11 cellular contexts compared by ENCODE assay signal in genomic region chr9:125904155-125904841, GRCh38.
A peak's percentile ranks its signal among the peaks of the same experiment; 100 is the strongest.
DNase-seq lines count a peak whose midpoint lies in the region; FAIRE-seq and TF ChIP-seq lines count a peak whose summit lies in the region.
"Had no signal": no experiment of that assay in that cellular context is flagged by ENCODE, and none has a peak within 500 bp of the region (broad histone marks: within the 10 kb centered on the region; RNA-seq: fewer than 3 reads in every experiment).

No MANE protein-coding gene starts in this region.

- no peak overlapping the region for H3K4me3 ChIP-seq in hepatocyte
- H3K4me3 ChIP-seq in ascending aorta: no peak overlapping the region
- H3K4me3 ChIP-seq in endodermal cell (ENCODE audit: low read length): no peak overlapping the region
- H3K4me3 ChIP-seq: testis had no signal

- no peak for FAIRE-seq in HTR-8/SVneo (lab: Jason Lieb, UNC)

- no peaks in the 10 kb centered on the region for H3K79me2 ChIP-seq in hepatocyte

- H3K4me1 ChIP-seq in hepatocyte (ENCODE audit: insufficient read depth) (no peaks in the 10 kb centered on the region), ascending aorta (no peaks in the 10 kb centered on the region), endodermal cell (ENCODE audit: control insufficient read depth, insufficient read depth, low read length) (peaks cover 7% of the 10 kb centered on the region)
- H3K4me1 ChIP-seq: testis had no signal

- H4K20me1 ChIP-seq in hepatocyte (ENCODE audit: insufficient read depth, poor library complexity, severe bottlenecking): no peaks in the 10 kb centered on the region

- H3K9me3 Mint-ChIP-seq in endodermal cell: no peaks in the 10 kb centered on the region

- H3K4me2 ChIP-seq in hepatocyte: peak overlapping the region; percentile 44

- DNase-seq in HT-29 (ENCODE audit: low spot score) (peak; percentile 35), NCI-H82 (lab: John Stamatoyannopoulos, UW) (peak; percentile 74), hepatocyte (ENCODE audit: low spot score) (no peak), ascending aorta (ENCODE audit: low spot score in 2 of 2) (no peak), endodermal cell (no peak), HTR-8/SVneo (ENCODE audit: insufficient read length, low spot score) (no peak), GM13976 (ENCODE audit: low spot score) (no peak)
- DNase-seq: activated CD4-positive, alpha-beta T cell treated with anti-CD3 and anti-CD28 coated beads, Interleukin-2, amount 50 U/mL, for 1 hour; central memory CD4-positive, alpha-beta T cell; testis had no signal

- in situ Hi-C loops in GM13976 (cut with MboI; ENCODE audit: low sequenced_read_pairs, unreplicated experiment): no loop called here

- H3K9ac ChIP-seq in endodermal cell (ENCODE audit: extremely low read depth, low read length, poor library complexity, severe bottlenecking): no peak overlapping the region

- H3K27me3 ChIP-seq in hepatocyte (peaks cover 11% of the 10 kb centered on the region), ascending aorta (no peaks in the 10 kb centered on the region), endodermal cell (ENCODE audit: control insufficient read depth, insufficient read depth, low read length, poor library complexity, severe bottlenecking) (no peaks in the 10 kb centered on the region)
- H3K27me3 ChIP-seq: testis had no signal

- H3K27ac ChIP-seq in 22Rv1 (peak overlapping the region; percentile 59), hepatocyte (no peak overlapping the region), ascending aorta (no peak overlapping the region), endodermal cell (ENCODE audit: low read depth, low read length) (no peak overlapping the region)
- H3K27ac ChIP-seq: testis had no signal

- H3K4me3 Mint-ChIP-seq in endodermal cell: no peak overlapping the region

- 37% methylated on average over 5 of the region's 5 CpGs for WGBS in hepatocyte (ENCODE audit: low lambda C conversion rate, missing lambda C conversion rate)
- WGBS in endodermal cell (ENCODE audit: insufficient coverage in 1 of 2, insufficient read length in 1 of 2), 2 experiments: 77 to 83% methylated on average over 4 to 5 of the region's 5 CpGs

- no peak overlapping the region for H3K27ac Mint-ChIP-seq in endodermal cell

- H3K36me3 Mint-ChIP-seq in endodermal cell (ENCODE audit: low read depth): no peaks in the 10 kb centered on the region

- H2AFZ ChIP-seq in hepatocyte: no peak overlapping the region

- H3K9me3 ChIP-seq in hepatocyte (ENCODE audit: low read depth): no peaks in the 10 kb centered on the region
- no peaks in the 10 kb centered on the region for H3K9me3 ChIP-seq in ascending aorta
- H3K9me3 ChIP-seq in endodermal cell (ENCODE audit: control insufficient read depth, low read length): no peaks in the 10 kb centered on the region
- H3K9me3 ChIP-seq: testis had no signal

- intact Hi-C loops in ascending aorta (cut with DNase I): no loop called here

- H3K4me1 Mint-ChIP-seq in endodermal cell: peaks cover 44% of the 10 kb centered on the region

- H3K9me2 ChIP-seq in hepatocyte (replicated peaks; ENCODE audit: insufficient read depth): no peaks in the 10 kb centered on the region

- TF ChIP-seq CTCF in 22Rv1 (IDR thresholded peaks at IDR 0.05) (no peak), hepatocyte (IDR thresholded peaks at IDR 0.05; ENCODE audit: poor library complexity) (no peak), ascending aorta (IDR thresholded peaks at IDR 0.05) (no peak), endodermal cell (conservative IDR thresholded peaks at IDR 0.05) (no peak), GM13976 (IDR thresholded peaks at IDR 0.05; ENCODE audit: borderline replicate concordance, control extremely low read depth, extremely low read depth, insufficient read depth, missing control alignments) (no peak)

- H3K36me3 ChIP-seq in hepatocyte (replicated peaks; ENCODE audit: insufficient read depth, low read depth) (no peaks in the 10 kb centered on the region), ascending aorta (no peaks in the 10 kb centered on the region), endodermal cell (ENCODE audit: control insufficient read depth, insufficient read depth, low read length) (no peaks in the 10 kb centered on the region)

- no peaks in the 10 kb centered on the region for H3K27me3 Mint-ChIP-seq in endodermal cell (ENCODE audit: insufficient read depth)

Comparison
In these comparisons a context has a peak if more than half of its experiments do, and no peak if none do; other contexts are left out.
1. DNase-seq: peak in HT-29 (single experiment) and NCI-H82 (single experiment); none in hepatocyte (single experiment), ascending aorta (0 of 2), endodermal cell (single experiment), HTR-8/SVneo (single experiment) and GM13976 (single experiment).